ENCODE assay signal across 8 cellular contexts in the genomic region with DNA sequence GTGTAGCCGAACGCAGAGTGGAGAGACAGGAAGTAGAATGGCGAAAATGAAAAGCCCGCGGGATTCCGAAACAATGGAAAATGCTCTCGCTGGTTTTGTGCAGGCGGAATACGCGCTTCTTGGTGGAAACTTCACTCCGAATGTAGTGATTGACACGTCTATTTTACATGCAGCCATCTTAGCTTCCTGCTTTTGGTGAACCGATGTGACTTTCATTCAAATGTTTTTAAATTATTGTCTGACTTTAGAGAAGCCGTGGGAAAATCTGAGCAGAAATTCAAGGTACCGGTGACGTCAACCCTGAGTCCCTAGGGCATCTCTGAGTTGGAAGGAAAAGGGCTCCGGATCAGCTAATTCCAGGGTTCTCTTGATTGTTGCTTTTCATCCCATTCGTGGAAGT. TPM values are rescaled to one million over a fixed set of nuclear protein-coding genes. Genes with fewer than 3 reads are reported as not detected.
A peak's percentile ranks its signal among the peaks of the same experiment; 100 is the strongest.
DNase-seq lines count a peak whose midpoint lies in the region; ATAC-seq, FAIRE-seq and TF ChIP-seq lines count a peak whose summit lies in the region.

No MANE protein-coding gene starts in this region.

- WGBS in A549 (ENCODE audit: missing lambda C conversion rate) = 88% methylated on average over 18 of the region's 18 CpGs

- no peak for DNase-seq in A549 (ENCODE audit: low read depth in 1 of 2, low spot score in 1 of 2)
- peak; percentile 68 for DNase-seq in GM23338 (ENCODE audit: low spot score)
- DNase-seq in adipocyte (ENCODE audit: low read depth) = peak; percentile 42
- no peak for DNase-seq in GM12892 (ENCODE audit: insufficient read length)
- no peak for DNase-seq in HuH-7 (ENCODE audit: low spot score)

- FAIRE-seq in A549 (lab: Jason Lieb, UNC) = no peak
- no peak for FAIRE-seq in GM12892 (lab: Jason Lieb, UNC)

- POLR2A ChIA-PET in A549 (lab: Yijun Ruan, JAX) = no interaction called here

- H3K4me1 ChIP-seq in A549 (peaks cover 4% of the 10 kb centered on the region; the same call in 1 of the 3 replicates), GM23338 (ENCODE audit: insufficient read depth) (0 out of 2 replicates have a peak, but pooled peaks cover 4% of the 10 kb centered on the region), adipocyte (ENCODE audit: control insufficient read depth, insufficient read depth, low read length) (no peaks in the 10 kb centered on the region), iPS-20b (ENCODE audit: insufficient read depth, low read length) (no peaks in the 10 kb centered on the region)

- no peaks in the 10 kb centered on the region for H3F3A ChIP-seq in GM23338 (replicated peaks; ENCODE audit: low read depth)

- peak overlapping the region; percentile 98 for H3K4me3 Mint-ChIP-seq in GM23338

- no peak for TF ChIP-seq RAD21 in A549 (conservative IDR thresholded peaks at IDR 0.05 in 1 of 2, IDR thresholded peaks at IDR 0.05 in 1 of 2)

- peaks cover 22% of the 10 kb centered on the region for H3K4me1 Mint-ChIP-seq in GM23338

- peaks cover 24% of the 10 kb centered on the region for H3K27me3 Mint-ChIP-seq in GM23338 (ENCODE audit: insufficient read depth, low read depth, poor library complexity)

- no peak for TF ChIP-seq EP300 in A549 (IDR thresholded peaks at IDR 0.05)

- H3K9ac ChIP-seq in adipocyte (ENCODE audit: low read length) = no peak overlapping the region
- H3K9ac ChIP-seq in iPS-20b (ENCODE audit: low read depth, low read length) = peak overlapping the region; percentile 78; the same call in 1 of the 2 replicates

- ATAC-seq in A549 (no peak), GM23338 (peak; percentile 49), GM21529 (IDR thresholded peaks at IDR 0.05; ENCODE audit: unreplicated experiment) (no peak), GM19035 (IDR thresholded peaks at IDR 0.05; ENCODE audit: unreplicated experiment) (no peak)

- no peaks in the 10 kb centered on the region for H3K79me2 ChIP-seq in GM23338 (replicated peaks; ENCODE audit: insufficient read depth)

- peak overlapping the region; percentile 97 for H3K27ac Mint-ChIP-seq in GM23338

- CTCF ChIA-PET in A549 (lab: Yijun Ruan, JAX) = no interaction called here

- H3K9me2 ChIP-seq in GM23338 (ENCODE audit: insufficient read depth) = no peaks in the 10 kb centered on the region

- H4K20me1 ChIP-seq in GM23338 (replicated peaks; ENCODE audit: insufficient read depth) = no peaks in the 10 kb centered on the region

- H3K4me3 ChIP-seq in A549 (no peak overlapping the region), GM23338 (peak overlapping the region; percentile 64), adipocyte (ENCODE audit: low read length) (peak overlapping the region; percentile 36), iPS-20b (ENCODE audit: low read length) (peak overlapping the region; percentile 74)

- peak overlapping the region; percentile 12 for H2AFZ ChIP-seq in GM23338

- H3K9me3 Mint-ChIP-seq in GM23338 = peaks cover 6% of the 10 kb centered on the region; the same call in 2 of the 3 replicates

- H3K4me2 ChIP-seq in A549 = peak overlapping the region; percentile 68; the same call in 2 of the 3 replicates
- peak overlapping the region; percentile 72 for H3K4me2 ChIP-seq in GM23338

- no peaks in the 10 kb centered on the region for H3K9me3 ChIP-seq in A549
- no peaks in the 10 kb centered on the region for H3K9me3 ChIP-seq in adipocyte (ENCODE audit: control insufficient read depth, low read length)
- H3K9me3 ChIP-seq in iPS-20b (ENCODE audit: insufficient read depth, low read depth, low read length) = no peaks in the 10 kb centered on the region

- H3K27me3 ChIP-seq in GM23338 (ENCODE audit: insufficient read depth) = no peaks in the 10 kb centered on the region
- H3K27me3 ChIP-seq in adipocyte (replicated peaks; ENCODE audit: control insufficient read depth, insufficient read depth, low read length) = peaks cover 13% of the 10 kb centered on the region
- H3K27me3 ChIP-seq in iPS-20b (ENCODE audit: insufficient read depth, low read length) = no peaks in the 10 kb centered on the region

- H3K27ac ChIP-seq in A549 (no peak overlapping the region), GM23338 (ENCODE audit: low read depth) (peak overlapping the region; percentile 34; the same call in 1 of the 2 replicates), iPS-20b (ENCODE audit: low read length) (no peak overlapping the region)

- no peak for TF ChIP-seq CTCF in A549 (IDR thresholded peaks at IDR 0.05)
- TF ChIP-seq CTCF in GM23338 (conservative IDR thresholded peaks at IDR 0.05; ENCODE audit: low read depth in 2 of 2) = no peak

- H3K36me3 ChIP-seq in GM23338 (ENCODE audit: insufficient read depth) = no peaks in the 10 kb centered on the region
- no peaks in the 10 kb centered on the region for H3K36me3 ChIP-seq in adipocyte (ENCODE audit: control insufficient read depth, insufficient read depth, low read length, severe bottlenecking)
- no peaks in the 10 kb centered on the region for H3K36me3 ChIP-seq in iPS-20b (ENCODE audit: insufficient read depth, low read depth, low read length)

- no peak for TF ChIP-seq POLR2A in A549 (IDR thresholded peaks at IDR 0.05; ENCODE audit: low read length)
- TF ChIP-seq POLR2A in GM12892 (IDR thresholded peaks at IDR 0.05; ENCODE audit: low read depth, low read length) = no peak

- H3K36me3 Mint-ChIP-seq in GM23338 (ENCODE audit: low read depth) = no peaks in the 10 kb centered on the region

TF ChIP-seq in A549, 52 proteins besides CTCF, POLR2A, EP300 and RAD21 (continues in another document):
- TF ChIP-seq EHMT2 (IDR thresholded peaks at IDR 0.05; ENCODE audit: low read depth) = no peak
- TF ChIP-seq EHF (CRISPR knock-in tag; IDR thresholded peaks at IDR 0.05) = no peak

TF ChIP-seq in GM23338, 12 proteins besides CTCF, POLR2A, EP300 and RAD21 (continues in another document):
- TF ChIP-seq EZH2 (IDR thresholded peaks at IDR 0.05; ENCODE audit: low read depth, unreplicated experiment) (no peak), NANOG (IDR thresholded peaks at IDR 0.05; ENCODE audit: borderline replicate concordance) (no peak)

RNA-seq across cellular contexts. Expression of gene GPX5, which starts 11.4 kb away (rescaled TPM):
- polyA plus RNA-seq in A549 (2011; rRNA removed) (not detected in 2 replicates), A549 (2017; fragmentation: RNase III; extraction: RNeasy Plus Mini Kit Qiagen cat#74134 plus additional on column Dnase treatment) (not detected in 3 replicates), GM23338 (2016; fragmentation: Nextera tagmentation; extraction: Ambion mirVana) (0.14 TPM in 1 of 2 replicates, not detected in the other)
- not detected in 2 replicates for polyA plus RNA-seq in A549 (2012; cell fraction: cytosol; rRNA removed)
- polyA plus RNA-seq in A549 (2012; cell fraction: nucleus; rRNA removed) = not detected in 2 replicates
- not detected in 2 replicates for polyA minus RNA-seq in A549 (2011; rRNA and poly(A)+ RNA removed)
- not detected in 2 replicates for total RNA-seq in GM23338 (2014; rRNA removed; shearing (Covaris generic))
- polyA plus RNA-seq in GM12892 (2012; ENCODE audit: missing spikeins) = not detected

RNA-seq across cellular contexts. Expression of gene GPX6, which starts 21.5 kb away (rescaled TPM):
- polyA plus RNA-seq in A549 (2011; rRNA removed) (not detected in 2 replicates), A549 (2017; fragmentation: RNase III; extraction: RNeasy Plus Mini Kit Qiagen cat#74134 plus additional on column Dnase treatment) (not detected in 3 replicates), GM23338 (2016; fragmentation: Nextera tagmentation; extraction: Ambion mirVana) (not detected in 2 replicates)
- not detected in 2 replicates for polyA plus RNA-seq in A549 (2012; cell fraction: cytosol; rRNA removed)
- polyA plus RNA-seq in A549 (2012; cell fraction: nucleus; rRNA removed) = not detected in 2 replicates
- polyA minus RNA-seq in A549 (2011; rRNA and poly(A)+ RNA removed) = not detected in 2 replicates
- total RNA-seq in GM23338 (2014; rRNA removed; shearing (Covaris generic)) = not detected in 2 replicates
- polyA plus RNA-seq in GM12892 (2012; ENCODE audit: missing spikeins) = not detected

Comparison
In these comparisons a context has a peak if more than half of its experiments do, and no peak if none do; other contexts are left out.
1. DNase-seq: peak in GM23338 (single experiment) and adipocyte (single experiment); none in A549 (0 of 2), GM12892 (single experiment) and HuH-7 (single experiment).